11 cellular contexts compared by ENCODE assay signal in the genomic region with DNA sequence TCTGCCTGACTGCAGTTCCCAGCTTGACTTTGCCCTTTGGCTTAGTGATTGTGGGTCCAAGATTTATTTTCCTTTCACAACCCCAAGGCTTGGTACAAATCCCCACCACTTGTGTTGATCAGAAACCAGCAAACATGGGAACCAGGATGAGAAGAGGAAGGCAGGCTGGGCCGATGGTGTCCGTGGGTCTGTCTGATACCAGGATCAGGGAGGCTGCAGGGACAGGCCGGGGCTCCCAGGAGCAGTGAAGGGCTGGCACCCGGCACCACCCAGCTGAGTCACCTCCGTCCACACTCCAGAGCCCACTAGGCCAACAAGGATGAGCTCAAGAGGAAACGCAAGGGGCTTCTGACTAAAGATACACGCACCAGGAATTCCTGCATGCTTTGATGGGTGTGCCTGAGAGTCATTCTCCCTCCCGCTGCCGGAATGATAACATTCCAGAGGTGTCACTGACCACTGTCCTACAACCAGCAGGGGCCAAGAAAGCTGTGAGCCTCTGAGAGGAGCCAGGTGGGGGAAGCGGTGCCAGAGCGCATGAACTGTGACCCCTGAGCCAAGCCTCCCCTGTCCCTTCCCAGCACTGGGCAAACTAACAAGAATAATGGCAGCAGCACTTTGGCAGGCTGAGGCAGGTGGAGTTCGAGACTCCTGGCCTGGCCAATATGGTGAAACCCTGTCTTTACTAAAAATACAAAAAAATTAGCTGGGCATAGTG. TPM values are rescaled to one million over a fixed set of nuclear protein-coding genes. Genes with fewer than 3 reads are reported as not detected.
DNase-seq lines count a peak whose midpoint lies in the region; ATAC-seq lines count a peak whose summit lies in the region.
"Had no signal": no experiment of that assay in that cellular context is flagged by ENCODE, and none has a peak within 500 bp of the region (broad histone marks: within the 10 kb centered on the region; RNA-seq: fewer than 3 reads in every experiment).

No MANE protein-coding gene starts in this region.

- in situ Hi-C loops in Caki2 (cut with HindIII; ENCODE audit: low pct_unique_long_range_greater_than_20kb, low sequenced_read_pairs), result no loop called here

- no peak overlapping the region for H3K27ac Mint-ChIP-seq in activated CD8-positive, alpha-beta memory T cell treated with anti-CD3 and anti-CD28 coated beads, Interleukin-2, amount 10 ng/mL, durations not matched to agents 7 days and 5 days

- H3K4me2 ChIP-seq in mesenchymal stem cell (ENCODE audit: low read length, poor library complexity, severe bottlenecking), result no peak overlapping the region

- no peaks in the 10 kb centered on the region for H3K36me3 Mint-ChIP-seq in activated CD8-positive, alpha-beta memory T cell treated with anti-CD3 and anti-CD28 coated beads, Interleukin-2, amount 10 ng/mL, durations not matched to agents 7 days and 5 days
- H3K36me3 Mint-ChIP-seq: CD8-positive, alpha-beta memory T cell had no signal

- no peaks in the 10 kb centered on the region for H3K9me3 Mint-ChIP-seq in activated CD8-positive, alpha-beta memory T cell treated with anti-CD3 and anti-CD28 coated beads, Interleukin-2, amount 10 ng/mL, durations not matched to agents 7 days and 5 days (ENCODE audit: low read depth)
- H3K9me3 Mint-ChIP-seq: CD8-positive, alpha-beta memory T cell had no signal

- no peak overlapping the region for H3K23ac ChIP-seq in mesenchymal stem cell (ENCODE audit: low read length in 2 of 2)

- H3K27me3 ChIP-seq in mesenchymal stem cell (ENCODE audit: control insufficient read depth in 1 of 2, insufficient read depth in 1 of 2, low read length in 2 of 2), result peaks cover 0 to 26% of the 10 kb centered on the region in 2 experiments

- H3K4me1 Mint-ChIP-seq in activated CD8-positive, alpha-beta memory T cell treated with anti-CD3 and anti-CD28 coated beads, Interleukin-2, amount 10 ng/mL, durations not matched to agents 7 days and 5 days, result peaks cover 2% of the 10 kb centered on the region
- H3K4me1 Mint-ChIP-seq: CD8-positive, alpha-beta memory T cell had no signal

- H3K4me3 Mint-ChIP-seq in activated CD8-positive, alpha-beta memory T cell treated with anti-CD3 and anti-CD28 coated beads, Interleukin-2, amount 10 ng/mL, durations not matched to agents 7 days and 5 days, result no peak overlapping the region
- H3K4me3 Mint-ChIP-seq: CD8-positive, alpha-beta memory T cell had no signal

- no peak overlapping the region for H2AFZ ChIP-seq in mesenchymal stem cell (ENCODE audit: low read depth, low read length)

- no peaks in the 10 kb centered on the region for H3K79me1 ChIP-seq in mesenchymal stem cell (replicated peaks; ENCODE audit: low read length, poor library complexity, severe bottlenecking)

- H3K27ac ChIP-seq in mesenchymal stem cell (ENCODE audit: low read length, poor library complexity, severe bottlenecking), result peak overlapping the region; percentile 83

- no peak overlapping the region for H2BK12ac ChIP-seq in mesenchymal stem cell (ENCODE audit: low read length in 2 of 2)

- 61% methylated on average over 12 of the region's 12 CpGs for WGBS in mesenchymal stem cell

- peaks cover 19% of the 10 kb centered on the region for H3K4me1 ChIP-seq in mesenchymal stem cell (ENCODE audit: control insufficient read depth, insufficient read depth, low read depth, low read length)

- no peak overlapping the region for H3K9ac ChIP-seq in mesenchymal stem cell (ENCODE audit: low read length)

- peak overlapping the region in 1 of 2 experiments; percentile 26 for H3K18ac ChIP-seq in mesenchymal stem cell (ENCODE audit: low read depth in 1 of 2, low read length in 2 of 2)

- no peak overlapping the region for H3K4me3 ChIP-seq in mesenchymal stem cell (ENCODE audit: insufficient read depth in 1 of 2, low read depth in 1 of 2, low read length in 2 of 2)

- H3K9me3 ChIP-seq in mesenchymal stem cell (ENCODE audit: control insufficient read depth, low read length), result no peaks in the 10 kb centered on the region

- no peak overlapping the region for H4K8ac ChIP-seq in mesenchymal stem cell (ENCODE audit: low read length)

- H2AK5ac ChIP-seq in mesenchymal stem cell (ENCODE audit: low read length, severe bottlenecking), result peak overlapping the region; percentile 57

- no peaks in the 10 kb centered on the region for H3K36me3 ChIP-seq in mesenchymal stem cell (ENCODE audit: control insufficient read depth in 1 of 2, insufficient read depth in 2 of 2, low read depth in 1 of 2, low read length in 2 of 2)

- H2BK15ac ChIP-seq in mesenchymal stem cell (ENCODE audit: low read depth, poor library complexity, severe bottlenecking), result no peak overlapping the region

- H3K4ac ChIP-seq in mesenchymal stem cell (ENCODE audit: low read depth in 1 of 2, low read length in 2 of 2), result no peak overlapping the region

- no peak overlapping the region for H2BK120ac ChIP-seq in mesenchymal stem cell (ENCODE audit: low read depth, low read length)

- CTCF ChIA-PET in activated CD8-positive, alpha-beta memory T cell treated with anti-CD3 and anti-CD28 coated beads, Interleukin-2, amount 10 ng/mL, durations not matched to agents 7 days and 5 days (lab: Charles Lee), result no interaction called here

- peak overlapping the region; percentile 75 for H2BK5ac ChIP-seq in mesenchymal stem cell (ENCODE audit: low read depth, low read length, poor library complexity, severe bottlenecking)

- H4K91ac ChIP-seq in mesenchymal stem cell (ENCODE audit: low read length), result no peak overlapping the region

- DNase-seq in Caki2 (ENCODE audit: low read depth), result peak; percentile 99
- DNase-seq in M059J (ENCODE audit: low read depth), result peak; percentile 75
- DNase-seq in dermis microvascular lymphatic vessel endothelial cell (ENCODE audit: low read depth in 2 of 2), result peak; percentile 24 to 64
- DNase-seq in mesenchymal stem cell, result peak; percentile 54
- no peak for DNase-seq in activated T-cell treated with anti-CD3 and anti-CD28 coated beads, Interleukin-2, amount 50 U/mL, for 48 hours
- no peak for DNase-seq in NCI-H146 (lab: John Stamatoyannopoulos, UW)
- DNase-seq in Kasumi-1 (lab: John Stamatoyannopoulos, UW), result no peak
- DNase-seq in activated CD8-positive, alpha-beta memory T cell treated with anti-CD3 and anti-CD28 coated beads, Interleukin-2, amount 10 ng/mL, durations not matched to agents 7 days and 5 days, result no peak
- DNase-seq: activated effector memory CD4-positive, alpha-beta T cell treated with Interleukin-2 at 50 U/mL for 16 hours; CD8-positive, alpha-beta memory T cell; NCI-H1105 treated with DMSO at 0.1 percent for 48 hours had no signal

- peaks cover 9% of the 10 kb centered on the region for H3K27me3 Mint-ChIP-seq in activated CD8-positive, alpha-beta memory T cell treated with anti-CD3 and anti-CD28 coated beads, Interleukin-2, amount 10 ng/mL, durations not matched to agents 7 days and 5 days

- no peak for ATAC-seq in activated CD8-positive, alpha-beta memory T cell treated with anti-CD3 and anti-CD28 coated beads, Interleukin-2, amount 10 ng/mL, durations not matched to agents 7 days and 5 days

- no peak overlapping the region for H3K14ac ChIP-seq in mesenchymal stem cell (ENCODE audit: low read length in 2 of 2)

RNA-seq across cellular contexts. Expression of a gene that starts 29.2 kb away (rescaled TPM):
- total RNA-seq in Caki2 (2014; rRNA removed; shearing (Covaris generic); ENCODE audit: low replicate concordance), result 83.5 and 84.9 TPM in 2 replicates
- 2.1 and 4.7 TPM in 2 replicates for total RNA-seq in M059J (2014; rRNA removed; shearing (Covaris generic))
- 5.1 and 5.3 TPM in 2 replicates for total RNA-seq in dermis microvascular lymphatic vessel endothelial cell
- 1.7 TPM for polyA plus RNA-seq in mesenchymal stem cell (2013, experiment 1 of 2)
- polyA plus RNA-seq in mesenchymal stem cell (2013, experiment 2 of 2), result 2.0 TPM
- under 1 TPM; 0.23 TPM for total RNA-seq in activated CD8-positive, alpha-beta memory T cell treated with anti-CD3 and anti-CD28 coated beads, Interleukin-2, amount 10 ng/mL, durations not matched to agents 7 days and 5 days

RNA-seq across cellular contexts. Expression of a gene that starts 51.7 kb away (rescaled TPM):
- total RNA-seq in Caki2 (2014; rRNA removed; shearing (Covaris generic); ENCODE audit: low replicate concordance), result 29.5 and 36.8 TPM in 2 replicates
- not detected in 2 replicates for total RNA-seq in M059J (2014; rRNA removed; shearing (Covaris generic))
- total RNA-seq in dermis microvascular lymphatic vessel endothelial cell, result 16.7 and 17.3 TPM in 2 replicates
- polyA plus RNA-seq in mesenchymal stem cell (2013, experiment 1 of 2), result 2.7 TPM
- polyA plus RNA-seq in mesenchymal stem cell (2013, experiment 2 of 2), result 2.6 TPM
- under 1 TPM in 1 of 2 experiments, not detected in 1; 0.16 TPM for total RNA-seq in activated CD8-positive, alpha-beta memory T cell treated with anti-CD3 and anti-CD28 coated beads, Interleukin-2, amount 10 ng/mL, durations not matched to agents 7 days and 5 days

Comparison
In these comparisons a context has a peak if more than half of its experiments do, and no peak if none do; other contexts are left out.
1. DNase-seq: peak in Caki2 (single experiment), M059J (single experiment), dermis microvascular lymphatic vessel endothelial cell (2 of 2) and mesenchymal stem cell (single experiment); none in activated T-cell treated with anti-CD3 and anti-CD28 coated beads, Interleukin-2, amount 50 U/mL, for 48 hours (0 of 2), NCI-H146 (single experiment), Kasumi-1 (0 of 2) and activated CD8-positive, alpha-beta memory T cell treated with anti-CD3 and anti-CD28 coated beads, Interleukin-2, amount 10 ng/mL, durations not matched to agents 7 days and 5 days (single experiment).
2. RNA of a gene that starts 29.2 kb away (total RNA-seq): 83.5 to 84.9 TPM in Caki2; 5.1 to 5.3 TPM in dermis microvascular lymphatic vessel endothelial cell, 2.1 to 4.7 TPM in M059J and 0.23 TPM in activated CD8-positive, alpha-beta memory T cell treated with anti-CD3 and anti-CD28 coated beads, Interleukin-2, amount 10 ng/mL, durations not matched to agents 7 days and 5 days; every median in the first group is over 10 times any median in the second.
3. RNA of a gene that starts 51.7 kb away (total RNA-seq): 29.5 to 36.8 TPM in Caki2 and 16.7 to 17.3 TPM in dermis microvascular lymphatic vessel endothelial cell; 0.16 TPM in activated CD8-positive, alpha-beta memory T cell treated with anti-CD3 and anti-CD28 coated beads, Interleukin-2, amount 10 ng/mL, durations not matched to agents 7 days and 5 days and not detected in M059J; every median in the first group is over 10 times any median in the second.